In the genomic region with DNA sequence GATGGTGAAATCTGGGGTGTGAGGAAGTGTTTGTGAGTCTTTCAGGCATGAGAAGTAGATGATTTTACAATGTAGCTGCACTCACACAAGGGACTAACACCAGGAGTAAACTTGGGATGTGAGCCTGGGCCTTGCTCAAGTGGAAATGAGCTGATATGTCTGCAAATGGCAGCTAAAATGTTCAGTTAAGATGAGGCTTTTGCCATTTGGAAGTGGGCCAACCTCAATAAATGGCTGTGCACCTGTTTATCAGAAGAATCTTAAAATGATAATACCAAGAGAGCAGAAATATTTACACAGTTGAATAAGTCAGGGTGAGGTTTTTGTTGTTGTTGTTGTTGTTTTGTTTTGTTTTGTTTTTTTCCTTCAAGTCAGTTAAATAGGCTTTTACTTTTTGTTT, we compare ENCODE assay signal across 15 cellular contexts. TPM values are rescaled to one million over a fixed set of nuclear protein-coding genes. Genes with fewer than 3 reads are reported as not detected.
DNase-seq lines count a peak whose midpoint lies in the region; ATAC-seq and TF ChIP-seq lines count a peak whose summit lies in the region.
"Had no signal": no experiment of that assay in that cellular context is flagged by ENCODE, and none has a peak within 500 bp of the region (broad histone marks: within the 10 kb centered on the region; RNA-seq: fewer than 3 reads in every experiment).

No MANE protein-coding gene starts in this region.

- DNase-seq in DMS79 (lab: John Stamatoyannopoulos, UW) (peak; percentile 81), HT-29 (ENCODE audit: low spot score) (peak; percentile 29), SW 1271 (lab: John Stamatoyannopoulos, UW) (no peak)
- DNase-seq: activated CD4-positive, alpha-beta T cell treated with anti-CD3 and anti-CD28 coated beads, Interleukin-2, amount 50 U/mL, for 48 hours; activated naive CD4-positive, alpha-beta T cell treated with anti-CD3 and anti-CD28 coated beads, Interleukin-2, amount 50 U/mL, for 16 hours; activated T-cell treated with anti-CD3 and anti-CD28 coated beads, Interleukin-2, amount 50 U/mL, for 1 hour; AML-193; colonic mucosa; HFFc6; left lung; stimulated activated CD4-positive, alpha-beta T cell treated with anti-CD3 and anti-CD28 coated beads, Interleukin-4, amount 100 ng/mL, for 1 hour had no signal

- no peaks in the 10 kb centered on the region for H3K9me3 Mint-ChIP-seq in brain
- H3K9me3 Mint-ChIP-seq: HFFc6 had no signal

- no peak for TF ChIP-seq CTCF in brain (conservative IDR thresholded peaks at IDR 0.05)

- peaks cover 3% of the 10 kb centered on the region for H3K27me3 Mint-ChIP-seq in brain

- peak; percentile 2 for ATAC-seq in GM18511 (IDR thresholded peaks at IDR 0.05; ENCODE audit: unreplicated experiment)
- ATAC-seq in GM19035 (IDR thresholded peaks at IDR 0.05; ENCODE audit: unreplicated experiment): no peak
- ATAC-seq in GM18861 (IDR thresholded peaks at IDR 0.05; ENCODE audit: unreplicated experiment): no peak
- ATAC-seq: left lung had no signal

- no peaks in the 10 kb centered on the region for H3K36me3 Mint-ChIP-seq in brain

- peaks cover 18% of the 10 kb centered on the region for H3K4me1 Mint-ChIP-seq in brain

- no peak overlapping the region for H3K4me3 Mint-ChIP-seq in brain
- H3K4me3 Mint-ChIP-seq: HFFc6 had no signal

- H3K27ac Mint-ChIP-seq in brain: peak overlapping the region in 3 of 5 experiments; percentile 11 to 51 (median 44)
- H3K27ac Mint-ChIP-seq: HFFc6 had no signal

RNA-seq across cellular contexts. Expression of a gene that starts 25.7 kb away (rescaled TPM):
- total RNA-seq in HT-29 (2014; rRNA removed; shearing (Covaris generic)): 0.99 and 1.2 TPM in 2 replicates
- 0.08 TPM for polyA plus RNA-seq in brain (ENCODE audit: insufficient read depth, low read depth, low replicate concordance)
- total RNA-seq: HFFc6 had no signal

Comparison
In these comparisons a context has a peak if more than half of its experiments do, and no peak if none do; other contexts are left out.
1. DNase-seq: peak in DMS79 (single experiment) and HT-29 (single experiment); none in SW 1271 (0 of 2).